Comparison of ENCODE assay signal across 8 cellular contexts in genomic region chr9:136799854-136800657, GRCh38. TPM values are rescaled to one million over a fixed set of nuclear protein-coding genes. Genes with fewer than 3 reads are reported as not detected.
DNase-seq lines count a peak whose midpoint lies in the region; ATAC-seq and TF ChIP-seq lines count a peak whose summit lies in the region.

No MANE protein-coding gene starts in this region.

- H3K4me3 ChIP-seq in GM06990 (replicated peaks; ENCODE audit: low read depth, low read length) (peak overlapping the region; percentile 46), Panc1 (ENCODE audit: low read depth in 2 of 2, low read length in 2 of 2) (peak overlapping the region; percentile 37 to 57)

- peaks cover 4% of the 10 kb centered on the region for H3K4me1 ChIP-seq in Panc1 (ENCODE audit: control insufficient read depth, insufficient read depth, low read length)

- no peaks in the 10 kb centered on the region for H3K27me3 Mint-ChIP-seq in naive B cell

- peaks cover 15 to 29% (median 17%) of the 10 kb centered on the region in 3 donors for H3K4me1 Mint-ChIP-seq in naive B cell

- no peak overlapping the region; the same call in 1 of the 2 replicates for H3K27ac ChIP-seq in Panc1 (ENCODE audit: low read length)

- no peak for TF ChIP-seq EP300 in Ishikawa (IDR thresholded peaks at IDR 0.05; ENCODE audit: borderline replicate concordance)

- CTCF ChIA-PET in Panc1 (lab: Charles Lee), result interaction anchor here (0.7 kb wide), 1 partner anchor 255 kb away, joined by 4 read pairs; no protein-coding TSS in a partner anchor

- DNase-seq in GM06990 (ENCODE audit: extremely low read depth, insufficient read length), result peak; percentile 85
- DNase-seq in Panc1 (ENCODE audit: low read depth, low spot score), result no peak
- peak; percentile 84 for DNase-seq in activated T-cell treated with anti-CD3 and anti-CD28 coated beads for 48 hours (ENCODE audit: low read depth)
- DNase-seq in erythroblast (lab: John Stamatoyannopoulos, UW), result peak; percentile 87
- peak; percentile 76 for DNase-seq in naive B cell
- peak; percentile 81 to 89 for DNase-seq in stimulated activated CD8-positive, alpha-beta memory T cell treated with anti-CD3 and anti-CD28 coated beads, Interleukin-7, amount 100 ng/mL, for 4 hours (ENCODE audit: low read depth in 2 of 2)

- H3K4me3 Mint-ChIP-seq in naive B cell, result peak overlapping the region; percentile 72 to 92 (median 86)

- peaks cover 2% of the 10 kb centered on the region for H3K27me3 ChIP-seq in GM06990 (replicated peaks; ENCODE audit: control insufficient read depth, insufficient read depth, low read length)
- H3K27me3 ChIP-seq in Panc1 (ENCODE audit: control insufficient read depth, insufficient read depth, low read length), result no peaks in the 10 kb centered on the region

- no TSS peak for BruUV-seq in Panc1 (replicated peaks; lab: Mats Ljungman, UMichigan)

- in situ Hi-C loops in Panc1 (cut with HindIII; ENCODE audit: low pct_unique_long_range_greater_than_20kb, low sequenced_read_pairs), result no loop called here

- no peaks in the 10 kb centered on the region for H3K9me3 Mint-ChIP-seq in naive B cell

- H3K36me3 Mint-ChIP-seq in naive B cell, result no peaks in the 10 kb centered on the region

- no peak for TF ChIP-seq RAD21 in Ishikawa (IDR thresholded peaks at IDR 0.05; ENCODE audit: low read depth)

- POLR2A ChIA-PET in Panc1 (lab: Charles Lee), result interaction anchor here (0.6 to 1.0 kb wide), 3 partner anchors 10 to 35 kb away, joined by 3 to 13 read pairs (median 3); no protein-coding TSS in a partner anchor

- no peak for TF ChIP-seq POLR2A in erythroblast (IDR thresholded peaks at IDR 0.05; ENCODE audit: low read length)

- H3K9me3 ChIP-seq in Panc1 (ENCODE audit: control insufficient read depth, insufficient read depth, low read depth, low read length), result no peaks in the 10 kb centered on the region

- peak overlapping the region in 5 of 6 donors; percentile 20 to 90 (median 57) for H3K27ac Mint-ChIP-seq in naive B cell

- TF ChIP-seq CTCF in GM06990 (IDR thresholded peaks at IDR 0.05; ENCODE audit: insufficient read depth, low read length, poor library complexity, severe bottlenecking) (no peak), Panc1 (IDR thresholded peaks at IDR 0.05) (no peak)

- intact Hi-C loops in Panc1 (cut with micrococcal nuclease; ENCODE audit: unreplicated experiment), result no loop called here

- ATAC-seq in Panc1 (peak; percentile 71), naive B cell (ENCODE audit: low read depth in 2 of 2) (peak; percentile 70 to 72), HG03565 (IDR thresholded peaks at IDR 0.05; ENCODE audit: unreplicated experiment) (no peak)

- H3K36me3 ChIP-seq in GM06990 (ENCODE audit: control insufficient read depth, insufficient read depth, low read length) (no peaks in the 10 kb centered on the region; the same call in none of the 2 replicates), Panc1 (ENCODE audit: control insufficient read depth, insufficient read depth, low read length) (no peaks in the 10 kb centered on the region)

TF ChIP-seq in Ishikawa, 13 proteins besides CTCF, POLR2A, EP300 and RAD21:
- TF ChIP-seq, protein P1, sequence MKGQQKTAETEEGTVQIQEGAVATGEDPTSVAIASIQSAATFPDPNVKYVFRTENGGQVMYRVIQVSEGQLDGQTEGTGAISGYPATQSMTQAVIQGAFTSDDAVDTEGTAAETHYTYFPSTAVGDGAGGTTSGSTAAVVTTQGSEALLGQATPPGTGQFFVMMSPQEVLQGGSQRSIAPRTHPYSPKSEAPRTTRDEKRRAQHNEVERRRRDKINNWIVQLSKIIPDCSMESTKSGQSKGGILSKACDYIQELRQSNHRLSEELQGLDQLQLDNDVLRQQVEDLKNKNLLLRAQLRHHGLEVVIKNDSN (IDR thresholded peaks at IDR 0.05), result no peak
- TF ChIP-seq TEAD4 (IDR thresholded peaks at IDR 0.05), result 0 out of 2 replicates have a peak, but pooled peaks have one; percentile 14
- TF ChIP-seq TCF12 (IDR thresholded peaks at IDR 0.05; ENCODE audit: low read depth), result 0 out of 2 replicates have a peak, but pooled peaks have one; percentile 29
- TF ChIP-seq TAF1 (IDR thresholded peaks at IDR 0.05; ENCODE audit: low read depth), result peak; percentile 19; the same call in 1 of the 2 replicates
- TF ChIP-seq, protein P2, sequence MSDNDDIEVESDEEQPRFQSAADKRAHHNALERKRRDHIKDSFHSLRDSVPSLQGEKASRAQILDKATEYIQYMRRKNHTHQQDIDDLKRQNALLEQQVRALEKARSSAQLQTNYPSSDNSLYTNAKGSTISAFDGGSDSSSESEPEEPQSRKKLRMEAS (IDR thresholded peaks at IDR 0.05), result peak; percentile 98
- TF ChIP-seq FOXM1 (IDR thresholded peaks at IDR 0.05; ENCODE audit: borderline replicate concordance, low read depth), result no peak
- TF ChIP-seq YY1 (IDR thresholded peaks at IDR 0.05; ENCODE audit: low read depth), result 0 out of 2 replicates have a peak, but pooled peaks have one; percentile 25
- TF ChIP-seq CREB1 (IDR thresholded peaks at IDR 0.05; ENCODE audit: low read depth), result 0 out of 2 replicates have a peak, but pooled peaks have one; percentile 12
- TF ChIP-seq REST (IDR thresholded peaks at IDR 0.05; ENCODE audit: low read depth), result no peak

RNA-seq across cellular contexts. Expression of gene CCDC183, which starts 3.9 kb away (rescaled TPM):
- 0.62 TPM for total RNA-seq in Panc1 (2021; ENCODE audit: unreplicated experiment)
- polyA plus RNA-seq in Panc1 (2012; ENCODE audit: insufficient read length), result 4.8 TPM
- 1 to 10 TPM in 1 of 6 donors, under 1 TPM in 1, not detected in 4; 0.24 to 1.7 TPM for polyA plus RNA-seq in naive B cell (ENCODE audit: low read depth in 6 of 6)

RNA-seq across cellular contexts. Expression of gene RABL6, which starts 7.7 kb away (rescaled TPM):
- 106 TPM for total RNA-seq in Panc1 (2021; ENCODE audit: unreplicated experiment)
- 144 TPM for polyA plus RNA-seq in Panc1 (2012; ENCODE audit: insufficient read length)
- 10 to 100 TPM in 3 of 6 donors, 1 to 10 TPM in 3; 3.8 to 16.8 (median 9.7) TPM for polyA plus RNA-seq in naive B cell (ENCODE audit: low read depth in 6 of 6)

RNA-seq across cellular contexts. Expression of gene TMEM141, which starts 8.9 kb away (rescaled TPM):
- total RNA-seq in Panc1 (2021; ENCODE audit: unreplicated experiment), result 53.5 TPM
- polyA plus RNA-seq in Panc1 (2012; ENCODE audit: insufficient read length), result 145 TPM
- 10 to 100 TPM; 29.3 to 47.7 (median 35.7) TPM for polyA plus RNA-seq in naive B cell (ENCODE audit: low read depth in 6 of 6)

RNA-seq across cellular contexts. Expression of gene LCN15, which starts 35.7 kb away (rescaled TPM):
- 0.05 TPM for total RNA-seq in Panc1 (2021; ENCODE audit: unreplicated experiment)
- 1.0 TPM for polyA plus RNA-seq in Panc1 (2012; ENCODE audit: insufficient read length)
- polyA plus RNA-seq in naive B cell (ENCODE audit: low read depth in 6 of 6), result under 1 TPM in 1 of 6 donors, not detected in 5; 0.09 TPM

RNA-seq across cellular contexts. Expression of gene LCN8, which starts 42.0 kb away (rescaled TPM):
- total RNA-seq in Panc1 (2021; ENCODE audit: unreplicated experiment), result not detected
- polyA plus RNA-seq in Panc1 (2012; ENCODE audit: insufficient read length), result not detected
- polyA plus RNA-seq in naive B cell (ENCODE audit: low read depth in 6 of 6), result 10 to 100 TPM in 2 of 6 donors, under 1 TPM in 3, not detected in 1; 0.39 to 69.1 (median 0.73) TPM
